In genomic region chr9:130630091-130630450, GRCh38 we compare ENCODE assay signal across 26 cellular contexts. TPM values are rescaled to one million over a fixed set of nuclear protein-coding genes. Genes with fewer than 3 reads are reported as not detected.
DNase-seq lines count a peak whose midpoint lies in the region; ATAC-seq, FAIRE-seq and TF ChIP-seq lines count a peak whose summit lies in the region.
"Had no signal": no experiment of that assay in that cellular context is flagged by ENCODE, and none has a peak within 500 bp of the region (broad histone marks: within the 10 kb centered on the region; RNA-seq: fewer than 3 reads in every experiment).

No MANE protein-coding gene starts in this region.

- TF ChIP-seq POLR2A in H1 (IDR thresholded peaks at IDR 0.05; ENCODE audit: control extremely low read depth in 1 of 2, low read depth in 2 of 2, low read length in 2 of 2), result no peak

- no peak for TF ChIP-seq CTCF in H1 (IDR thresholded peaks at IDR 0.05; ENCODE audit: control extremely low read depth in 1 of 3, insufficient read depth in 1 of 3, low read depth in 1 of 3, low read length in 3 of 3)
- no peak for TF ChIP-seq CTCF in CD4-positive, alpha-beta T cell (IDR thresholded peaks at IDR 0.05)

- no peak overlapping the region for H3K4me3 Mint-ChIP-seq in CD4-positive, alpha-beta T cell
- H3K4me3 Mint-ChIP-seq: CD4-positive, alpha-beta memory T cell had no signal

- H3K56ac ChIP-seq in H1 (replicated peaks; ENCODE audit: insufficient read length, low read depth, low read length), result no peak overlapping the region

- no peak overlapping the region for H2AFZ ChIP-seq in H1 (ENCODE audit: low read length)
- H2AFZ ChIP-seq: PC-9 had no signal

- H4K20me1 ChIP-seq in H1 (replicated peaks in 1 of 2; ENCODE audit: control insufficient read depth in 1 of 2, insufficient read depth in 2 of 2, low read length in 2 of 2), result peaks cover 2 to 9% of the 10 kb centered on the region in 2 experiments

- H4K8ac ChIP-seq in H1 (ENCODE audit: extremely low read depth, insufficient read depth, low read length), result no peak overlapping the region; the same call in 1 of the 2 replicates

- WGBS in H1 (ENCODE audit: extremely low coverage in 1 of 2, insufficient coverage in 1 of 2, insufficient read length in 1 of 2, insufficient replicate concordance in 2 of 2, low coverage in 1 of 2, low lambda C conversion rate in 2 of 2, missing lambda C conversion rate in 1 of 2), 2 experiments, result 73% methylated on average over 4 of the region's 4 CpGs; no CpG with 5 or more reads in 1 of the 2 experiments

- peaks cover 12 to 72% (median 36%) of the 10 kb centered on the region in 4 experiments for H3K36me3 ChIP-seq in H1 (ENCODE audit: control insufficient read depth in 2 of 4, insufficient read depth in 4 of 4, low read length in 3 of 4)

- no peak overlapping the region for H3K4ac ChIP-seq in H1 (replicated peaks; ENCODE audit: insufficient read length, low read depth, low read length)

- H3K27me3 Mint-ChIP-seq in CD4-positive, alpha-beta T cell, result no peaks in the 10 kb centered on the region
- H3K27me3 Mint-ChIP-seq: CD4-positive, alpha-beta memory T cell had no signal

- TF ChIP-seq RAD21 in H1 (IDR thresholded peaks at IDR 0.05 in 1 of 2, conservative IDR thresholded peaks at IDR 0.05 in 1 of 2; ENCODE audit: low read depth in 2 of 2, low read length in 2 of 2), result no peak

- peak overlapping the region in 1 of 4 experiments; percentile 22; a peak in 1 of 8 replicates for H3K4me3 ChIP-seq in H1 (ENCODE audit: extremely low read depth in 1 of 4, insufficient read depth in 2 of 4, low read depth in 3 of 4, low read length in 4 of 4)
- H3K4me3 ChIP-seq: BLaER1 treated with 17β-estradiol and CSF1 and Interleukin-3, amounts not matched to agents 10 nM and 100 nM; GM12878; PC-9 had no signal

- H3K4me2 ChIP-seq in H1 (ENCODE audit: insufficient read depth in 1 of 2, low read depth in 2 of 2, low read length in 2 of 2), result peak overlapping the region; percentile 51 to 85
- H3K4me2 ChIP-seq: BLaER1 treated with 17β-estradiol and CSF1 and Interleukin-3, amounts not matched to agents 10 nM and 100 nM; PC-9 had no signal

- DNase-seq in Right ventricle myocardium inferior (ENCODE audit: missing footprints), result peak; percentile 42
- no peak for DNase-seq in Right ventricle myocardium superior
- DNase-seq in H1 (ENCODE audit: low read depth in 1 of 2, low spot score in 2 of 2), result no peak
- DNase-seq in posterior vena cava (ENCODE audit: low spot score), result peak; percentile 68
- DNase-seq in H4 (ENCODE audit: low spot score), result no peak
- no peak for DNase-seq in CD4-positive, alpha-beta T cell
- DNase-seq: CD4-positive, alpha-beta memory T cell; COR-L47; GDM1; IMR-90; KG1; MM.1S; NCI-H2029; NCI-H446 treated with DMSO at 0.1 percent for 48 hours; NCI-H526; NCI-H82; NK-92 treated with Interleukin-12 subunit alpha and Interleukin-12 subunit beta, amount 100 ng/mL, for 24 hours; PC-9; SHP77 had no signal

- no peak for TF ChIP-seq EP300 in H1 (IDR thresholded peaks at IDR 0.05; ENCODE audit: borderline replicate concordance in 1 of 2, low read depth in 2 of 2, low read length in 2 of 2)

- CTCF ChIA-PET in H1 (lab: Charles Lee; ENCODE audit: partially characterized antibody), result interaction anchor here (1.0 to 1.9 kb wide), 3 partner anchors 9 to 170 kb away, joined by 3 to 6 read pairs (median 4); no protein-coding TSS in a partner anchor
- CTCF ChIA-PET in CD4-positive, alpha-beta T cell (lab: Charles Lee), result no interaction called here

- H3K27ac Mint-ChIP-seq in CD4-positive, alpha-beta T cell, result no peak overlapping the region
- H3K27ac Mint-ChIP-seq: CD4-positive, alpha-beta memory T cell had no signal

- H2BK15ac ChIP-seq in H1 (ENCODE audit: low read length), result no peak overlapping the region

- H3K14ac ChIP-seq in H1 (ENCODE audit: insufficient read length), result no peak overlapping the region

- no peak overlapping the region for H2BK20ac ChIP-seq in H1 (ENCODE audit: low read length)

- peak overlapping the region; percentile 66 for H3K18ac ChIP-seq in H1 (ENCODE audit: extremely low read depth, low read length)

- no peak for ATAC-seq in Right ventricle myocardium inferior
- ATAC-seq in Right ventricle myocardium superior (ENCODE audit: poor library complexity), result no peak
- no peak for ATAC-seq in CD4-positive, alpha-beta T cell (ENCODE audit: poor library complexity)
- ATAC-seq in HG02981 (IDR thresholded peaks at IDR 0.05; ENCODE audit: unreplicated experiment), result no peak
- ATAC-seq: GM12878 had no signal

- peak overlapping the region; percentile 12 for H2BK120ac ChIP-seq in H1 (replicated peaks; ENCODE audit: low read depth, low read length)

- no peak overlapping the region for H2AK5ac ChIP-seq in H1 (ENCODE audit: low read depth, low read length)

- no peaks in the 10 kb centered on the region for H3K4me1 Mint-ChIP-seq in CD4-positive, alpha-beta T cell (ENCODE audit: low read depth)
- H3K4me1 Mint-ChIP-seq: CD4-positive, alpha-beta memory T cell had no signal

- H3K23ac ChIP-seq in H1 (ENCODE audit: insufficient read length), result no peak overlapping the region

- intact Hi-C loops in Right ventricle myocardium inferior (cut with DNase I) (loop anchor here (5.0 kb wide), 1 partner anchor 178 kb away; no protein-coding TSS in a partner anchor), Right ventricle myocardium superior (cut with DNase I) (no loop called here), posterior vena cava (cut with DNase I) (no loop called here)
- intact Hi-C loops in CD4-positive, alpha-beta T cell (cut with DNase I, micrococcal nuclease), result no loop called here

- no peaks in the 10 kb centered on the region for H3K27me3 ChIP-seq in H1 (replicated peaks in 1 of 4; ENCODE audit: control insufficient read depth in 3 of 4, extremely low read depth in 1 of 4, insufficient read depth in 3 of 4, low read length in 3 of 4)
- H3K27me3 ChIP-seq in CD4-positive, alpha-beta T cell (ENCODE audit: control insufficient read depth, insufficient read depth, low read length), result no peaks in the 10 kb centered on the region
- H3K27me3 ChIP-seq: BLaER1 treated with 17β-estradiol and CSF1 and Interleukin-3, amounts not matched to agents 10 nM and 100 nM had no signal

- H3K79me1 ChIP-seq in H1 (ENCODE audit: low read depth, low read length), result peaks cover 5% of the 10 kb centered on the region

- H3K27ac ChIP-seq in H1 (ENCODE audit: low read depth, low read length), result peak overlapping the region; percentile 2; the same call in 1 of the 2 replicates
- H3K27ac ChIP-seq in CD4-positive, alpha-beta T cell (ENCODE audit: low read depth, low read length), result no peak overlapping the region
- H3K27ac ChIP-seq: BLaER1 treated with 17β-estradiol and CSF1 and Interleukin-3, amounts not matched to agents 10 nM and 100 nM; PC-9 had no signal

- no peak overlapping the region for H3K9ac ChIP-seq in H1 (replicated peaks in 1 of 4; ENCODE audit: extremely low read depth in 1 of 4, low read depth in 3 of 4, low read length in 3 of 4)
- H3K9ac ChIP-seq: BLaER1 treated with 17β-estradiol and CSF1 and Interleukin-3, amounts not matched to agents 10 nM and 100 nM had no signal

- no peaks in the 10 kb centered on the region for H3K79me2 ChIP-seq in H1 (ENCODE audit: control insufficient read depth in 1 of 2, insufficient read depth in 2 of 2, low read length in 2 of 2)

- H3K9me3 Mint-ChIP-seq in CD4-positive, alpha-beta T cell, result no peaks in the 10 kb centered on the region
- H3K9me3 Mint-ChIP-seq: CD4-positive, alpha-beta memory T cell had no signal

- H4K91ac ChIP-seq in H1 (replicated peaks; ENCODE audit: insufficient read length, low read length), result peak overlapping the region; percentile 67

- peak overlapping the region; percentile 69; the same call in 1 of the 2 replicates for H2BK5ac ChIP-seq in H1 (ENCODE audit: low read depth, low read length)

- POLR2A ChIA-PET in H1 (lab: Charles Lee; ENCODE audit: partially characterized antibody), result interaction anchor here (0.5 to 2.4 kb wide), 6 partner anchors 9 to 148 kb away, joined by 3 to 7 read pairs (median 4); no protein-coding TSS in a partner anchor
- POLR2A ChIA-PET in CD4-positive, alpha-beta T cell (lab: Charles Lee), result no interaction called here

- 0 out of 2 replicates have a peak overlapping the region, but pooled peaks have one; percentile 88 for H2BK12ac ChIP-seq in H1 (ENCODE audit: low read depth, low read length)

- peak overlapping the region; percentile 49 for H4K5ac ChIP-seq in H1 (ENCODE audit: insufficient read length, low read depth, low read length)

- peaks cover 87% of the 10 kb centered on the region for H3K36me3 Mint-ChIP-seq in CD4-positive, alpha-beta T cell (ENCODE audit: low read depth)

- peaks cover 12 to 27% (median 18%) of the 10 kb centered on the region in 4 experiments for H3K4me1 ChIP-seq in H1 (replicated peaks in 1 of 4; ENCODE audit: control insufficient read depth in 3 of 4, insufficient read depth in 4 of 4, low read length in 3 of 4)
- H3K4me1 ChIP-seq: BLaER1 treated with 17β-estradiol and CSF1 and Interleukin-3, amounts not matched to agents 10 nM and 100 nM had no signal

- no peaks in the 10 kb centered on the region for H3K9me3 ChIP-seq in H1 (ENCODE audit: insufficient read depth in 2 of 2, low read depth in 1 of 2, low read length in 1 of 2)
- H3K9me3 ChIP-seq in CD4-positive, alpha-beta T cell (ENCODE audit: control insufficient read depth, low read length), result no peaks in the 10 kb centered on the region
- H3K9me3 ChIP-seq: BLaER1 treated with 17β-estradiol and CSF1 and Interleukin-3, amounts not matched to agents 10 nM and 100 nM had no signal

- H3K23me2 ChIP-seq in H1 (ENCODE audit: low read depth, low read length), result no peaks in the 10 kb centered on the region

- no peak for FAIRE-seq in H1 (lab: Jason Lieb, UNC)
- FAIRE-seq: A204.1, GM12878, H54 had no signal

RNA-seq across cellular contexts. Expression of gene PRDM12, which starts 34.3 kb away (rescaled TPM):
- total RNA-seq in Right ventricle myocardium inferior, result not detected
- total RNA-seq in Right ventricle myocardium superior, result not detected
- 0.13 and 0.22 TPM in 2 replicates for total RNA-seq in H1 (2021; fragmentation: NEBNext Ultra II Directional; extraction: Animal tissue kit (Norgen Biotek cat#: 25700))
- 0.14 and 0.20 TPM in 2 replicates for polyA plus RNA-seq in H1 (2011; rRNA removed)
- polyA plus RNA-seq in H1 (2011; cell fraction: cytosol; rRNA removed), result 0.08 TPM
- polyA plus RNA-seq in H1 (2011; cell fraction: nucleus; rRNA removed), result 0.26 TPM
- polyA plus RNA-seq in H1 (2012, experiment 1 of 2), result 0.11 to 0.19 TPM (median 0.13 TPM) in 3 of 4 replicates, not detected in the other
- polyA plus RNA-seq in H1 (2012, experiment 2 of 2), result 0.14 TPM
- polyA plus RNA-seq in H1 (2013, experiment 1 of 2), result 0.02 TPM
- polyA plus RNA-seq in H1 (2013, experiment 2 of 2), result 0.06 TPM
- 0.07 TPM in 1 of 2 replicates, not detected in the other for polyA minus RNA-seq in H1 (2011; rRNA and poly(A)+ RNA removed)
- polyA minus RNA-seq in H1 (2011; cell fraction: cytosol; rRNA and poly(A)+ RNA removed), result not detected
- not detected for polyA minus RNA-seq in H1 (2011; cell fraction: nucleus; rRNA and poly(A)+ RNA removed)
- total RNA-seq in posterior vena cava, result not detected
- total RNA-seq in H4 (2014; rRNA removed; shearing (Covaris generic)), result not detected in 2 replicates
- under 1 TPM in 1 of 2 experiments, not detected in 1; 0.14 TPM for total RNA-seq in CD4-positive, alpha-beta T cell
- total RNA-seq: CD4-positive, alpha-beta memory T cell; GM12878; IMR-90; RPMI7951 had no signal
- polyA plus RNA-seq: AG04450, GM12878, IMR-90 had no signal

RNA-seq across cellular contexts. Expression of gene FUBP3, which starts 50.7 kb away (rescaled TPM):
- total RNA-seq in Right ventricle myocardium inferior, result 21.9 TPM
- 23.0 TPM for total RNA-seq in Right ventricle myocardium superior
- total RNA-seq in H1 (2021; fragmentation: NEBNext Ultra II Directional; extraction: Animal tissue kit (Norgen Biotek cat#: 25700)), result 70.1 and 76.4 TPM in 2 replicates
- 23.7 and 31.2 TPM in 2 replicates for polyA plus RNA-seq in H1 (2011; rRNA removed)
- polyA plus RNA-seq in H1 (2011; cell fraction: cytosol; rRNA removed), result 38.6 TPM
- 83.6 TPM for polyA plus RNA-seq in H1 (2011; cell fraction: nucleus; rRNA removed)
- polyA plus RNA-seq in H1 (2012, experiment 1 of 2), result 56.5 to 87.8 TPM (median 61.8 TPM) in 4 replicates
- polyA plus RNA-seq in H1 (2012, experiment 2 of 2), result 8.9 TPM
- polyA plus RNA-seq in H1 (2013, experiment 1 of 2), result 34.5 TPM
- polyA plus RNA-seq in H1 (2013, experiment 2 of 2), result 34.2 TPM
- 34.3 and 44.6 TPM in 2 replicates for polyA minus RNA-seq in H1 (2011; rRNA and poly(A)+ RNA removed)
- 91.9 TPM for polyA minus RNA-seq in H1 (2011; cell fraction: cytosol; rRNA and poly(A)+ RNA removed)
- 43.3 TPM for polyA minus RNA-seq in H1 (2011; cell fraction: nucleus; rRNA and poly(A)+ RNA removed)
- total RNA-seq in posterior vena cava, result 10 to 100 TPM; 35.9 to 39.2 TPM
- total RNA-seq in H4 (2014; rRNA removed; shearing (Covaris generic)), result 30.7 and 36.0 TPM in 2 replicates
- 10 to 100 TPM; 21.2 to 30.2 TPM for total RNA-seq in CD4-positive, alpha-beta T cell

Comparison
In these comparisons a context has a peak if more than half of its experiments do, and no peak if none do; other contexts are left out.
1. DNase-seq: peak in Right ventricle myocardium inferior (single experiment) and posterior vena cava (single experiment); none in Right ventricle myocardium superior (single experiment), H1 (0 of 2), H4 (single experiment) and CD4-positive, alpha-beta T cell (0 of 10).